ENCODE assay signal across 28 cellular contexts in genomic region chr1:117851687-117852086, GRCh38.
DNase-seq lines count a peak whose midpoint lies in the region; ATAC-seq, FAIRE-seq and TF ChIP-seq lines count a peak whose summit lies in the region.
"Had no signal": no experiment of that assay in that cellular context is flagged by ENCODE, and none has a peak within 500 bp of the region (broad histone marks: within the 10 kb centered on the region; RNA-seq: fewer than 3 reads in every experiment).

No MANE protein-coding gene starts in this region.

- no peaks in the 10 kb centered on the region for H3K9me1 ChIP-seq in IMR-90 (ENCODE audit: insufficient read depth, low read length)

- H2AK5ac ChIP-seq in IMR-90 (ENCODE audit: low read depth, low read length): peak overlapping the region; percentile 60; the same call in 1 of the 2 replicates

- peaks cover 20% of the 10 kb centered on the region for H3K36me3 Mint-ChIP-seq in brain
- H3K36me3 Mint-ChIP-seq: CD14-positive monocyte had no signal

- H4K5ac ChIP-seq in IMR-90 (ENCODE audit: low read depth, low read length): no peak overlapping the region

- H2AK9ac ChIP-seq in IMR-90 (replicated peaks; ENCODE audit: low read depth, low read length, poor library complexity): no peak overlapping the region

- H3K4me1 ChIP-seq in IMR-90 (ENCODE audit: control insufficient read depth, insufficient read depth, low read length) (peaks cover 5% of the 10 kb centered on the region; the same call in 1 of the 2 replicates), small intestine (ENCODE audit: control insufficient read depth in 2 of 2, insufficient read depth in 1 of 2, low read depth in 1 of 2, low read length in 1 of 2) (no peaks in the 10 kb centered on the region)
- H3K4me1 ChIP-seq: BE2C, BLaER1 had no signal

- H3K23ac ChIP-seq in IMR-90 (ENCODE audit: low read depth, low read length): no peak overlapping the region

- H2BK20ac ChIP-seq in IMR-90 (ENCODE audit: low read depth, low read length): no peak overlapping the region

- H3K36me3 ChIP-seq in IMR-90 (ENCODE audit: control insufficient read depth, insufficient read depth, low read length) (no peaks in the 10 kb centered on the region), small intestine (ENCODE audit: control insufficient read depth in 2 of 2, insufficient read depth in 2 of 2, low read length in 2 of 2) (no peaks in the 10 kb centered on the region)
- H3K36me3 ChIP-seq: BE2C, BLaER1 had no signal

- CTCF ChIA-PET in IMR-90 (lab: Yijun Ruan, JAX): no interaction called here

- peaks cover 27% of the 10 kb centered on the region for H3K4me1 Mint-ChIP-seq in brain
- H3K4me1 Mint-ChIP-seq: CD14-positive monocyte; CD4-positive, alpha-beta memory T cell; CD4-positive, CD25-positive, alpha-beta regulatory T cell; CD8-positive, alpha-beta memory T cell had no signal

- no peak overlapping the region for H3K14ac ChIP-seq in IMR-90 (replicated peaks; ENCODE audit: low read depth, low read length)

- intact Hi-C loops in IMR-90 (cut with micrococcal nuclease): no loop called here

- H4K20me1 ChIP-seq in IMR-90 (ENCODE audit: insufficient read depth, low read length): no peaks in the 10 kb centered on the region
- H4K20me1 ChIP-seq: BLaER1 had no signal

- peaks cover 0 to 4% of the 10 kb centered on the region in 2 experiments; a peak in 2 of 4 replicates for H3K79me1 ChIP-seq in IMR-90 (ENCODE audit: low read depth in 1 of 2, low read length in 2 of 2)

- BruUV-seq in IMR-90 (replicated peaks; lab: Mats Ljungman, UMichigan): no TSS peak

- TF ChIP-seq CTCF in IMR-90 (conservative IDR thresholded peaks at IDR 0.05; ENCODE audit: low read depth, low read length) (no peak), brain (conservative IDR thresholded peaks at IDR 0.05) (no peak)

- H3K9me3 ChIP-seq in IMR-90 (ENCODE audit: control insufficient read depth, insufficient read depth, low read length) (no peaks in the 10 kb centered on the region), small intestine (ENCODE audit: control insufficient read depth, low read depth) (no peaks in the 10 kb centered on the region)
- H3K9me3 ChIP-seq: BE2C, BLaER1 had no signal

- in situ Hi-C loops in IMR-90 (cut with MboI; ENCODE audit: low sequenced_read_pairs): no loop called here

- peak overlapping the region in 3 of 5 experiments; percentile 27 to 78 (median 43) for H3K27ac Mint-ChIP-seq in brain
- H3K27ac Mint-ChIP-seq: CD4-positive, alpha-beta memory T cell; CD4-positive, CD25-positive, alpha-beta regulatory T cell; CD8-positive, alpha-beta memory T cell had no signal

- dilution Hi-C loops in IMR-90 (cut with HindIII; ENCODE audit: low sequenced_read_pairs, unreplicated experiment): no loop called here

- H3K27me3 Mint-ChIP-seq in brain: no peaks in the 10 kb centered on the region
- H3K27me3 Mint-ChIP-seq: CD4-positive, alpha-beta memory T cell; CD4-positive, CD25-positive, alpha-beta regulatory T cell; CD8-positive, alpha-beta memory T cell had no signal

- no peak overlapping the region for H2AFZ ChIP-seq in IMR-90 (replicated peaks; ENCODE audit: low read length, poor library complexity)

- H2BK15ac ChIP-seq in IMR-90 (ENCODE audit: low read depth, low read length): no peak overlapping the region; the same call in 2 of the 3 replicates

- H3K27ac ChIP-seq in IMR-90 (ENCODE audit: insufficient read depth, low read length) (no peak overlapping the region), small intestine (ENCODE audit: low read depth in 1 of 2, low read length in 1 of 2) (no peak overlapping the region)
- H3K27ac ChIP-seq: 22Rv1, BLaER1 had no signal

- no peak overlapping the region for H3K4ac ChIP-seq in IMR-90 (ENCODE audit: low read depth, low read length)

- H3K27me3 ChIP-seq in IMR-90 (ENCODE audit: control insufficient read depth, insufficient read depth, low read length) (no peaks in the 10 kb centered on the region), small intestine (ENCODE audit: control insufficient read depth in 2 of 2, insufficient read depth in 2 of 2, low read length in 2 of 2) (no peaks in the 10 kb centered on the region)
- H3K27me3 ChIP-seq: BE2C, BLaER1 had no signal

- H2BK5ac ChIP-seq in IMR-90 (ENCODE audit: low read depth, low read length, poor library complexity, severe bottlenecking): no peak overlapping the region

- H2BK120ac ChIP-seq in IMR-90 (ENCODE audit: low read depth, low read length): 0 out of 2 replicates have a peak overlapping the region, but pooled peaks have one; percentile 18

- FAIRE-seq in small intestine (lab: Jason Lieb, UNC): no peak
- FAIRE-seq: A204.1, GM12878, GM12892, GM18507 had no signal

- POLR2A ChIA-PET in IMR-90 (lab: Charles Lee; ENCODE audit: unreplicated experiment): no interaction called here

- ATAC-seq in IMR-90 (ENCODE audit: low read depth): no peak
- no peak for ATAC-seq in GM21360 (IDR thresholded peaks at IDR 0.05; ENCODE audit: unreplicated experiment)
- ATAC-seq: GM12878 had no signal

- H3K4me3 Mint-ChIP-seq in brain: peak overlapping the region in 1 of 5 experiments; percentile 56
- H3K4me3 Mint-ChIP-seq: CD14-positive monocyte; CD4-positive, alpha-beta memory T cell; CD4-positive, CD25-positive, alpha-beta regulatory T cell; CD8-positive, alpha-beta memory T cell had no signal

- H3K9me3 Mint-ChIP-seq in brain: peaks cover 0 to 10% (median 4%) of the 10 kb centered on the region in 5 experiments
- H3K9me3 Mint-ChIP-seq: CD8-positive, alpha-beta memory T cell had no signal

- no peak overlapping the region for H3K56ac ChIP-seq in IMR-90 (ENCODE audit: extremely low read depth, insufficient read depth, low read length)

- no peak overlapping the region for H4K91ac ChIP-seq in IMR-90 (ENCODE audit: insufficient read depth, low read depth, low read length)

- H3K18ac ChIP-seq in IMR-90 (ENCODE audit: low read depth, low read length): no peak overlapping the region

- H3K9ac ChIP-seq in IMR-90 (ENCODE audit: low read depth, low read length): no peak overlapping the region
- H3K9ac ChIP-seq: BLaER1 had no signal

- DNase-seq in NCI-H2171 treated with DMSO at 0.1 percent for 48 hours (lab: John Stamatoyannopoulos, UW) (peak; percentile 18), NCI-H2171 (lab: John Stamatoyannopoulos, UW) (no peak), IMR-90 (no peak), small intestine (peak; percentile 14), A172 (ENCODE audit: low spot score) (no peak)
- DNase-seq: ACHN; BE2C; C1 segment of cervical spinal cord; CD4-positive, alpha-beta memory T cell; CD4-positive, CD25-positive, alpha-beta regulatory T cell; CD8-positive, alpha-beta memory T cell; COR-L47; DMS 273 treated with DMSO at 0.1 percent for 48 hours; DMS153; DMS53; DMS79; DND-41; EL; GDM1 had no signal

- WGBS in IMR-90 (ENCODE audit: extremely low coverage in 2 of 2, insufficient read length in 1 of 2), 2 experiments: no CpG with 5 or more reads among the region's 2 CpGs
- WGBS in small intestine, 3 donors: 25 to 61% (median 42%) methylated on average over 2 of the region's 2 CpGs

- H4K8ac ChIP-seq in IMR-90 (ENCODE audit: low read depth in 2 of 2, low read length in 2 of 2): no peak overlapping the region

- no peak overlapping the region for H3K4me3 ChIP-seq in IMR-90 (ENCODE audit: insufficient read depth, low read depth, low read length)
- no peak overlapping the region for H3K4me3 ChIP-seq in small intestine (ENCODE audit: low read depth in 1 of 2, low read length in 2 of 2)
- H3K4me3 ChIP-seq: BLaER1, GM12878 had no signal

- TF ChIP-seq POLR2A in IMR-90 (IDR thresholded peaks at IDR 0.05; ENCODE audit: low read depth, low read length): no peak

- no peak for TF ChIP-seq RAD21 in IMR-90 (IDR thresholded peaks at IDR 0.05; ENCODE audit: low read length)

- no peak overlapping the region for H3K4me2 ChIP-seq in IMR-90 (ENCODE audit: low read depth, low read length)
- H3K4me2 ChIP-seq: BLaER1 had no signal

TF ChIP-seq in IMR-90, 13 proteins besides CTCF, POLR2A, EP300 and RAD21:
- no peak for TF ChIP-seq MAZ (IDR thresholded peaks at IDR 0.05; ENCODE audit: borderline replicate concordance, low read depth, low read length)
- TF ChIP-seq SMC3 (IDR thresholded peaks at IDR 0.05; ENCODE audit: low read depth, low read length): no peak
- no peak for TF ChIP-seq MAFK (IDR thresholded peaks at IDR 0.05; ENCODE audit: low read depth, low read length)
- TF ChIP-seq FOS (IDR thresholded peaks at IDR 0.05; ENCODE audit: low read depth, low read length): no peak
- TF ChIP-seq RFX5 (IDR thresholded peaks at IDR 0.05; ENCODE audit: low read depth, low read length): no peak
- no peak for TF ChIP-seq ELK1 (IDR thresholded peaks at IDR 0.05; ENCODE audit: borderline replicate concordance, low read depth, low read length)
- TF ChIP-seq MXI1 (IDR thresholded peaks at IDR 0.05; ENCODE audit: borderline replicate concordance, low read depth, low read length): no peak
- no peak for TF ChIP-seq CHD1 (IDR thresholded peaks at IDR 0.05; ENCODE audit: low read depth, low read length)
- no peak for TF ChIP-seq USF2 (IDR thresholded peaks at IDR 0.05; ENCODE audit: low read depth, low read length)
- no peak for TF ChIP-seq RCOR1 (IDR thresholded peaks at IDR 0.05; ENCODE audit: insufficient replicate concordance, low read length)
- TF ChIP-seq CEBPB (IDR thresholded peaks at IDR 0.05; ENCODE audit: low read depth, low read length): no peak
- TF ChIP-seq BHLHE40 (IDR thresholded peaks at IDR 0.05; ENCODE audit: low read depth, low read length): no peak
- TF ChIP-seq NFE2L2 (IDR thresholded peaks at IDR 0.05; ENCODE audit: low read depth, low read length): no peak

Comparison
In these comparisons a context has a peak if more than half of its experiments do, and no peak if none do; other contexts are left out.
1. DNase-seq: peak in NCI-H2171 treated with DMSO at 0.1 percent for 48 hours (single experiment) and small intestine (single experiment); none in NCI-H2171 (single experiment), IMR-90 (single experiment) and A172 (single experiment).